21 cellular contexts compared by ENCODE assay signal in genomic region chr3:13792512-13793347, GRCh38.
A peak's percentile ranks its signal among the peaks of the same experiment; 100 is the strongest.
DNase-seq lines count a peak whose midpoint lies in the region; ATAC-seq, FAIRE-seq and TF ChIP-seq lines count a peak whose summit lies in the region.
"Had no signal": no experiment of that assay in that cellular context is flagged by ENCODE, and none has a peak within 500 bp of the region (broad histone marks: within the 10 kb centered on the region; RNA-seq: fewer than 3 reads in every experiment).

No MANE protein-coding gene starts in this region.

- no peaks in the 10 kb centered on the region for H4K20me1 ChIP-seq in osteoblast (ENCODE audit: insufficient read depth, low read length)
- H4K20me1 ChIP-seq: BLaER1 treated with 17β-estradiol and CSF1 and Interleukin-3, amounts not matched to agents 10 nM and 100 nM had no signal

- H3K27me3 ChIP-seq in osteoblast (ENCODE audit: insufficient read depth, low read length), result peaks cover 17% of the 10 kb centered on the region
- H3K27me3 ChIP-seq: BLaER1 treated with 17β-estradiol and CSF1 and Interleukin-3, amounts not matched to agents 10 nM and 100 nM had no signal

- no peaks in the 10 kb centered on the region for H3K36me3 Mint-ChIP-seq in glutamatergic neuron (ENCODE audit: unreplicated experiment)
- H3K36me3 Mint-ChIP-seq: CD8-positive, alpha-beta memory T cell had no signal

- H3K9me3 ChIP-seq in osteoblast (ENCODE audit: low read depth, low read length) (no peaks in the 10 kb centered on the region), kidney (ENCODE audit: control insufficient read depth in 1 of 2, low read length in 2 of 2) (no peaks in the 10 kb centered on the region)
- H3K9me3 ChIP-seq: BLaER1 treated with 17β-estradiol and CSF1 and Interleukin-3, amounts not matched to agents 10 nM and 100 nM; SJSA1 had no signal

- peak; percentile 8 for DNase-seq in Right ventricle myocardium inferior (ENCODE audit: missing footprints)
- DNase-seq in left ventricle myocardium superior, result no peak
- DNase-seq in glutamatergic neuron, result no peak
- peak; percentile 44 for DNase-seq in osteoblast (ENCODE audit: insufficient read length, low spot score, missing footprints)
- no peak for DNase-seq in HT-29 (ENCODE audit: low spot score)
- no peak for DNase-seq in NCI-H1105 (lab: John Stamatoyannopoulos, UW)
- no peak for DNase-seq in kidney
- DNase-seq: CD8-positive, alpha-beta memory T cell; DMS79 treated with DMSO at 0.1 percent for 48 hours; NCI-H1048; NCI-H1694 treated with DMSO at 0.1 percent for 48 hours; NCI-H2107; NCI-H69; PC-9 had no signal

- H3K36me3 ChIP-seq in osteoblast (ENCODE audit: insufficient read depth, low read length) (no peaks in the 10 kb centered on the region), kidney (ENCODE audit: control insufficient read depth in 1 of 2, insufficient read depth in 2 of 2, low read length in 2 of 2) (no peaks in the 10 kb centered on the region)
- H3K36me3 ChIP-seq: BLaER1 treated with 17β-estradiol and CSF1 and Interleukin-3, amounts not matched to agents 10 nM and 100 nM; SJSA1 had no signal

- no peaks in the 10 kb centered on the region for H3K79me2 ChIP-seq in osteoblast (ENCODE audit: insufficient read depth, low read length)

- H3K27ac ChIP-seq in osteoblast (ENCODE audit: low read depth, low read length) (no peak overlapping the region), kidney (ENCODE audit: low read depth in 2 of 2, low read length in 2 of 2) (no peak overlapping the region)
- H3K27ac ChIP-seq: BLaER1 treated with 17β-estradiol and CSF1 and Interleukin-3, amounts not matched to agents 10 nM and 100 nM; KMS-11; PC-9; SJSA1 had no signal

- intact Hi-C loops in Right ventricle myocardium inferior (cut with DNase I), result no loop called here
- intact Hi-C loops in left ventricle myocardium superior (cut with micrococcal nuclease), result no loop called here
- intact Hi-C loops in kidney (cut with DNase I), result no loop called here

- H3K27ac Mint-ChIP-seq in glutamatergic neuron (ENCODE audit: unreplicated experiment), result peak overlapping the region; percentile 17
- H3K27ac Mint-ChIP-seq: CD8-positive, alpha-beta memory T cell had no signal

- H3K4me1 ChIP-seq in osteoblast (ENCODE audit: insufficient read depth, low read length) (no peaks in the 10 kb centered on the region), kidney (ENCODE audit: control insufficient read depth in 1 of 2, insufficient read depth in 1 of 2, low read depth in 1 of 2, low read length in 2 of 2) (no peaks in the 10 kb centered on the region)
- H3K4me1 ChIP-seq: SJSA1 had no signal

- no peak for ATAC-seq in Right ventricle myocardium inferior
- no peak for ATAC-seq in left ventricle myocardium superior
- ATAC-seq in HG03039 (IDR thresholded peaks at IDR 0.05; ENCODE audit: unreplicated experiment), result no peak

- TF ChIP-seq CTCF in glutamatergic neuron (IDR thresholded peaks at IDR 0.05; ENCODE audit: partially characterized antibody, unreplicated experiment), result no peak
- no peak for TF ChIP-seq CTCF in osteoblast (IDR thresholded peaks at IDR 0.05; ENCODE audit: extremely low read depth, low read depth, low read length)
- no peak for TF ChIP-seq CTCF in kidney (IDR thresholded peaks at IDR 0.05; ENCODE audit: borderline replicate concordance, extremely low read depth, insufficient read depth)

- no peak for FAIRE-seq in kidney (lab: Jason Lieb, UNC)
- FAIRE-seq: A204.1, D721Med, G401.6 had no signal

- no peak overlapping the region for H3K4me3 Mint-ChIP-seq in glutamatergic neuron (ENCODE audit: unreplicated experiment)
- H3K4me3 Mint-ChIP-seq: CD8-positive, alpha-beta memory T cell had no signal

- H3K27me3 Mint-ChIP-seq in glutamatergic neuron (ENCODE audit: unreplicated experiment), result peaks cover 10% of the 10 kb centered on the region

- H3K4me1 Mint-ChIP-seq in glutamatergic neuron (ENCODE audit: low read depth, unreplicated experiment), result peaks cover 2% of the 10 kb centered on the region
- H3K4me1 Mint-ChIP-seq: CD8-positive, alpha-beta memory T cell had no signal

- H3K4me3 ChIP-seq in osteoblast (ENCODE audit: insufficient read depth, low read length) (no peak overlapping the region), kidney (ENCODE audit: low read length in 2 of 2) (no peak overlapping the region)
- H3K4me3 ChIP-seq: BLaER1 treated with 17β-estradiol and CSF1 and Interleukin-3, amounts not matched to agents 10 nM and 100 nM; PC-9; SJSA1 had no signal

- peaks cover 4% of the 10 kb centered on the region for H3K9me3 Mint-ChIP-seq in glutamatergic neuron (ENCODE audit: unreplicated experiment)
- H3K9me3 Mint-ChIP-seq: CD8-positive, alpha-beta memory T cell had no signal

- no peak overlapping the region for H3K9ac ChIP-seq in kidney (ENCODE audit: low read length in 2 of 2)
- H3K9ac ChIP-seq: BLaER1 treated with 17β-estradiol and CSF1 and Interleukin-3, amounts not matched to agents 10 nM and 100 nM; KMS-11 had no signal

- H2AFZ ChIP-seq in osteoblast (ENCODE audit: low read length), result no peak overlapping the region
- H2AFZ ChIP-seq: PC-9 had no signal

- no peak overlapping the region for H3K4me2 ChIP-seq in osteoblast (ENCODE audit: insufficient read depth, low read length)
- H3K4me2 ChIP-seq: KMS-11, PC-9 had no signal

Comparison
In these comparisons a context has a peak if more than half of its experiments do, and no peak if none do; other contexts are left out.
1. DNase-seq: peak in Right ventricle myocardium inferior (single experiment) and osteoblast (single experiment); none in left ventricle myocardium superior (single experiment), glutamatergic neuron (single experiment), HT-29 (single experiment), NCI-H1105 (single experiment) and kidney (single experiment).